ENCODE assay signal across 8 cellular contexts in the genomic region with DNA sequence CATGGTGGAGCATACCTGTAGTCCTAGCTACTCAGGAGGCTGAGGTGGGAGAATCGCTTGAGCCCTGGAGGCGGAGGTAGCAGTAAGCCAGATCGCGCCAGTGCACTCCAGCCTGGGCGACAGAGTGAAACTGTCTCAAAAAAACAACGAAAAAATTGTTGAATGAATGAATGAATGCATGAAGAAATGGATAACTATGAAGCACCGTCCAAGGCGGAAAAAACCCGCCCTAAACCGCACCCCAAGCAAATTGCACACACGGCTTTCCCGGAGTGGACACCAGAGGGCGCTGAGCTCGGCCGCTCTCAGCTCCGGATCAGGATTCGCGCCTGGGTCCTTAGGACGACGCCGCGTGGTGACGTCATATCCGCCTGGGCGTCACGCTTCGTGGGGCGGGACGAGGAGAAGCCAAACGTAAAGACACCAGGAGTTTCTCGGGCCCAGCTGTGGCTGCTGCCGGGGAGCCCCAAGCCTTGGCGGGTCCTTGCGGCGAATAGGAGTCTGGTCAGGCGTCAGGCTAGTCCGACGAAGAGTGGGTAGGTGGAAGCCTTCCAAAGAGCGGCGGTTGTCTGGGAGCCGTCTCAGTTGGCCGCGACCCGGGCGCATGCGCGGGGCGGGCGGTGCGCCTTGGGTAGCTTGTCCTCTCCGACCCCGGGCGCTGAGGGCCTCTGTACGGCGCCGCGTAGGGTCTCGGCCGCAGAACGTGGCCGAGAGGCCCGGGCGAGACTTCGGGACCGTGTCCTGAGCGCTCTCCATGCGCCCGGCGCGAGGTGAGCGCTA. TPM values are rescaled to one million over a fixed set of nuclear protein-coding genes. Genes with fewer than 3 reads are reported as not detected.
DNase-seq lines count a peak whose midpoint lies in the region; ATAC-seq and TF ChIP-seq lines count a peak whose summit lies in the region.

A gene (plus strand): TSS at position 639 of the 780 bp plus-strand sequence. CDS start 11,094 bp downstream, outside the sequence.
A gene (plus strand): TSS at position 364 of the 780 bp plus-strand sequence. CDS start 4,085 bp downstream, outside the sequence.

- peak; percentile 98 for TF ChIP-seq CTCF in DND-41 (IDR thresholded peaks at IDR 0.05; ENCODE audit: borderline replicate concordance, extremely low read depth, low read length, poor library complexity, severe bottlenecking)

- peaks cover 1% of the 10 kb centered on the region for H3K27me3 ChIP-seq in DND-41 (ENCODE audit: insufficient read depth, low read length, poor library complexity)
- no peaks in the 10 kb centered on the region for H3K27me3 ChIP-seq in mucosa of stomach (ENCODE audit: control insufficient read depth, insufficient read depth, low read length)

- H3K4me2 ChIP-seq in DND-41 (ENCODE audit: insufficient read depth, low read length) = peak within 1 kb of the TSS; percentile 91

- H3K4me1 ChIP-seq in DND-41 (ENCODE audit: insufficient read depth, low read length) = peaks cover 27% of the 10 kb centered on the region
- H3K4me1 ChIP-seq in mucosa of stomach (ENCODE audit: control insufficient read depth, insufficient read depth, low read length) = peaks cover 16% of the 10 kb centered on the region

- H3K27me3 Mint-ChIP-seq in activated T-cell treated with anti-CD3 and anti-CD28 coated beads, Interleukin-2, amount 50 U/mL, for 4 hours (ENCODE audit: low read depth) = peaks cover 13% of the 10 kb centered on the region

- peak; percentile 88 for ATAC-seq in DND-41 (ENCODE audit: insufficient read depth, low read depth)
- peak; percentile 84 for ATAC-seq in GM21723 (IDR thresholded peaks at IDR 0.05; ENCODE audit: unreplicated experiment)
- peak; percentile 92 to 93 for ATAC-seq in activated T-cell treated with anti-CD3 and anti-CD28 coated beads, Interleukin-2, amount 50 U/mL, for 4 hours

- H3K9me3 Mint-ChIP-seq in activated T-cell treated with anti-CD3 and anti-CD28 coated beads, Interleukin-2, amount 50 U/mL, for 4 hours = peaks cover 4% of the 10 kb centered on the region

- peaks cover 10% of the 10 kb centered on the region for H3K36me3 Mint-ChIP-seq in activated T-cell treated with anti-CD3 and anti-CD28 coated beads, Interleukin-2, amount 50 U/mL, for 4 hours (ENCODE audit: insufficient read depth)

- H3K4me1 Mint-ChIP-seq in activated T-cell treated with anti-CD3 and anti-CD28 coated beads, Interleukin-2, amount 50 U/mL, for 4 hours (ENCODE audit: low read depth) = peaks cover 33% of the 10 kb centered on the region

- peaks cover 24% of the 10 kb centered on the region for H4K20me1 ChIP-seq in DND-41 (ENCODE audit: insufficient read depth, low read length)

- H3K9ac ChIP-seq in DND-41 (ENCODE audit: low read depth, low read length) (peak within 1 kb of the TSS; percentile 86), mucosa of stomach (ENCODE audit: low read length) (peak within 1 kb of the TSS; percentile 85)

- peak within 1 kb of the TSS; percentile 97 for H3K27ac ChIP-seq in DND-41 (ENCODE audit: low read length)

- peak within 1 kb of the TSS; percentile 98 for H3K4me3 Mint-ChIP-seq in activated T-cell treated with anti-CD3 and anti-CD28 coated beads, Interleukin-2, amount 50 U/mL, for 4 hours

- DNase-seq in DND-41 = peak; percentile 98
- DNase-seq in KG1 (lab: John Stamatoyannopoulos, UW) = peak; percentile 97
- peak; percentile 99 for DNase-seq in activated T-cell treated with anti-CD3 and anti-CD28 coated beads, Interleukin-2, amount 50 U/mL, for 4 hours
- peak; percentile 99 to 100 for DNase-seq in erythroblast (lab: John Stamatoyannopoulos, UW)
- DNase-seq in stimulated activated CD8-positive, alpha-beta memory T cell treated with anti-CD3 and anti-CD28 coated beads, Interleukin-7, amount 100 ng/mL, for 1 hour (ENCODE audit: low read depth in 2 of 2) = peak; percentile 97 to 99

- H3K36me3 ChIP-seq in DND-41 (ENCODE audit: insufficient read depth, low read length) = peaks cover 27% of the 10 kb centered on the region
- no peaks in the 10 kb centered on the region for H3K36me3 ChIP-seq in mucosa of stomach (ENCODE audit: control insufficient read depth, insufficient read depth, low read length)

- H3K9me3 ChIP-seq in DND-41 (ENCODE audit: insufficient read depth, low read length, severe bottlenecking) = no peaks in the 10 kb centered on the region
- no peaks in the 10 kb centered on the region for H3K9me3 ChIP-seq in mucosa of stomach (ENCODE audit: control insufficient read depth, low read length)

- H3K79me2 ChIP-seq in DND-41 (ENCODE audit: insufficient read depth, low read length) = peaks cover 44% of the 10 kb centered on the region

- H2AFZ ChIP-seq in DND-41 (ENCODE audit: low read depth, low read length) = peak within 1 kb of the TSS; percentile 90

- TF ChIP-seq POLR2A in erythroblast (IDR thresholded peaks at IDR 0.05; ENCODE audit: low read length) = peak; percentile 81

- H3K4me3 ChIP-seq in DND-41 (ENCODE audit: low read depth in 1 of 2, low read length in 2 of 2) = peak within 1 kb of the TSS; percentile 90 to 95
- peak within 1 kb of the TSS; percentile 91 for H3K4me3 ChIP-seq in mucosa of stomach (ENCODE audit: low read length)

TF ChIP-seq in PFSK-1, 5 proteins besides CTCF, POLR2A, EP300 and RAD21:
- TF ChIP-seq TAF1 (IDR thresholded peaks at IDR 0.05; ENCODE audit: borderline replicate concordance, insufficient read depth, low read length) = peak; percentile 69; the same call in 1 of the 2 replicates
- TF ChIP-seq, protein P1, sequence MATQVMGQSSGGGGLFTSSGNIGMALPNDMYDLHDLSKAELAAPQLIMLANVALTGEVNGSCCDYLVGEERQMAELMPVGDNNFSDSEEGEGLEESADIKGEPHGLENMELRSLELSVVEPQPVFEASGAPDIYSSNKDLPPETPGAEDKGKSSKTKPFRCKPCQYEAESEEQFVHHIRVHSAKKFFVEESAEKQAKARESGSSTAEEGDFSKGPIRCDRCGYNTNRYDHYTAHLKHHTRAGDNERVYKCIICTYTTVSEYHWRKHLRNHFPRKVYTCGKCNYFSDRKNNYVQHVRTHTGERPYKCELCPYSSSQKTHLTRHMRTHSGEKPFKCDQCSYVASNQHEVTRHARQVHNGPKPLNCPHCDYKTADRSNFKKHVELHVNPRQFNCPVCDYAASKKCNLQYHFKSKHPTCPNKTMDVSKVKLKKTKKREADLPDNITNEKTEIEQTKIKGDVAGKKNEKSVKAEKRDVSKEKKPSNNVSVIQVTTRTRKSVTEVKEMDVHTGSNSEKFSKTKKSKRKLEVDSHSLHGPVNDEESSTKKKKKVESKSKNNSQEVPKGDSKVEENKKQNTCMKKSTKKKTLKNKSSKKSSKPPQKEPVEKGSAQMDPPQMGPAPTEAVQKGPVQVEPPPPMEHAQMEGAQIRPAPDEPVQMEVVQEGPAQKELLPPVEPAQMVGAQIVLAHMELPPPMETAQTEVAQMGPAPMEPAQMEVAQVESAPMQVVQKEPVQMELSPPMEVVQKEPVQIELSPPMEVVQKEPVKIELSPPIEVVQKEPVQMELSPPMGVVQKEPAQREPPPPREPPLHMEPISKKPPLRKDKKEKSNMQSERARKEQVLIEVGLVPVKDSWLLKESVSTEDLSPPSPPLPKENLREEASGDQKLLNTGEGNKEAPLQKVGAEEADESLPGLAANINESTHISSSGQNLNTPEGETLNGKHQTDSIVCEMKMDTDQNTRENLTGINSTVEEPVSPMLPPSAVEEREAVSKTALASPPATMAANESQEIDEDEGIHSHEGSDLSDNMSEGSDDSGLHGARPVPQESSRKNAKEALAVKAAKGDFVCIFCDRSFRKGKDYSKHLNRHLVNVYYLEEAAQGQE (IDR thresholded peaks at IDR 0.05; ENCODE audit: insufficient read depth in 1 of 2, low read depth in 2 of 2, low read length in 2 of 2) = no peak
- peak; percentile 86 for TF ChIP-seq FOXP2 (optimal IDR thresholded peaks at IDR 0.05; ENCODE audit: borderline replicate concordance, extremely low read depth, extremely low read length, insufficient read depth)
- TF ChIP-seq POLR2AphosphoS5 (IDR thresholded peaks at IDR 0.05; ENCODE audit: low read depth, low read length) = peak; percentile 86
- TF ChIP-seq SIN3A (IDR thresholded peaks at IDR 0.05; ENCODE audit: borderline replicate concordance, insufficient read depth, low read length) = no peak

RNA-seq across cellular contexts. Expression of the first gene that starts in this region (rescaled TPM):
- polyA plus RNA-seq in PFSK-1 (2012; ENCODE audit: insufficient read length, low read depth) = 4.3 TPM
- 10 to 100 TPM; 14.4 to 16.1 (median 15.9) TPM for total RNA-seq in activated T-cell treated with anti-CD3 and anti-CD28 coated beads, Interleukin-2, amount 50 U/mL, for 4 hours

RNA-seq across cellular contexts. Expression of the second gene that starts in this region (rescaled TPM):
- polyA plus RNA-seq in PFSK-1 (2012; ENCODE audit: insufficient read length, low read depth) = 7.4 TPM
- total RNA-seq in activated T-cell treated with anti-CD3 and anti-CD28 coated beads, Interleukin-2, amount 50 U/mL, for 4 hours = 10 to 100 TPM; 21.6 to 24.8 (median 23.8) TPM

Comparison
In these comparisons a context has a peak if more than half of its experiments do, and no peak if none do; other contexts are left out.
1. Peak in every context shown above with its lines: DNase-seq, ATAC-seq, H3K4me3 ChIP-seq and H3K27ac ChIP-seq.